ENCODE assay signal across 8 cellular contexts in the genomic region with DNA sequence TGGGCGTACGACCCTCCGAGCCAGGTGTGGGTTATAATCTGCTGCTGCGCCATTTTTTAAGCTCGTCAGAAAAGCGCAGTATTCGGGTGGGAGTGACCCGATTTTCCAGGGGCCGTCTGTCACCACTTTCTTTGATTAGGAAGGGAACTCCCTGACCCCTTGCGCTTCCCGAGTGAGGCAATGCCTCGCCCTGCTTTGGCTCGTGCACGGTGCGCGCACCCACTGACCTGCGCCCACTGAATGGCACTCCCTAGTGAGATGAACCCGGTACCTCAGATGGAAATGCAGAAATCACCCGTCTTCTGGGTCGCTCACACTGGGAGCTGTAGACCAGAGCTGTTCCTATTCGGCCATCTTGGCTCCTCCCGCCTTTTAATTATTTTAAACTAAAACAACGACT.
DNase-seq lines count a peak whose midpoint lies in the region; ATAC-seq and TF ChIP-seq lines count a peak whose summit lies in the region.
"Not testable (repeated sequence)": the region's sequence is repeated elsewhere in the genome, so short reads cannot be mapped to it uniquely, and the experiment has no call there.

No MANE protein-coding gene starts in this region.

- not testable (repeated sequence) for TF ChIP-seq CTCF in astrocyte of the spinal cord (IDR thresholded peaks at IDR 0.05; ENCODE audit: low read depth, low read length); endothelial cell (IDR thresholded peaks at IDR 0.05; ENCODE audit: unreplicated experiment)

- in situ Hi-C loops in astrocyte of the spinal cord (cut with HindIII; ENCODE audit: low sequenced_read_pairs) = not testable (repeated sequence)

- H3K27ac Mint-ChIP-seq in CD4-positive, alpha-beta memory T cell = peak overlapping the region in 5 of 7 donors; percentile 24 to 85 (median 64)
- H3K27ac Mint-ChIP-seq in activated CD4-positive, alpha-beta T cell treated with anti-CD3 and anti-CD28 coated beads, Interleukin-2, amount 10 ng/mL, durations not matched to agents 24 days and 14 days; endothelial cell (ENCODE audit: unreplicated experiment): not testable (repeated sequence)
- H3K27ac Mint-ChIP-seq in naive thymus-derived CD8-positive, alpha-beta T cell = peak overlapping the region in 9 of 10 donors; percentile 13 to 91 (median 63)
- peak overlapping the region; percentile 26 for H3K27ac Mint-ChIP-seq in stimulated activated effector memory CD8-positive, alpha-beta T cell treated with anti-CD3 and anti-CD28 coated beads, Interleukin-12 subunit alpha, Interleukin-12 subunit beta, amount 100 ng/mL, for 72 hours

- H3K9me3 ChIP-seq in CD4-positive, alpha-beta memory T cell (ENCODE audit: control insufficient read depth in 1 of 2, low read length in 2 of 2); iPS-18c (ENCODE audit: control insufficient read depth, insufficient read depth, low read length): not testable (repeated sequence)

- not testable (repeated sequence) for H3K4me3 ChIP-seq in CD4-positive, alpha-beta memory T cell (ENCODE audit: low read length in 2 of 2)
- H3K4me3 ChIP-seq in astrocyte of the spinal cord (ENCODE audit: low read depth, low read length) (peak overlapping the region; percentile 27), iPS-18c (ENCODE audit: insufficient read depth, low read depth, low read length) (peak overlapping the region; percentile 57)

- ATAC-seq in naive thymus-derived CD8-positive, alpha-beta T cell; stimulated activated effector memory CD8-positive, alpha-beta T cell treated with anti-CD3 and anti-CD28 coated beads, Interleukin-12 subunit alpha, Interleukin-12 subunit beta, amount 100 ng/mL, for 72 hours: not testable (repeated sequence)

- CTCF ChIA-PET in CD4-positive, alpha-beta memory T cell (lab: Charles Lee; ENCODE audit: partially characterized antibody) = interaction anchor here (1.4 kb wide), 1 partner anchor 21 kb away, joined by 3 read pairs; no protein-coding TSS in a partner anchor

- H3K27ac ChIP-seq in CD4-positive, alpha-beta memory T cell (ENCODE audit: low read depth, low read length) = not testable (repeated sequence)

- H3K4me1 ChIP-seq in CD4-positive, alpha-beta memory T cell (ENCODE audit: insufficient read depth, low read length) = not testable (repeated sequence)

- intact Hi-C loops in CD4-positive, alpha-beta memory T cell (cut with micrococcal nuclease); activated CD4-positive, alpha-beta T cell treated with anti-CD3 and anti-CD28 coated beads, Interleukin-2, amount 10 ng/mL, durations not matched to agents 24 days and 14 days (cut with micrococcal nuclease): not testable (repeated sequence)

- H3K4me1 Mint-ChIP-seq in CD4-positive, alpha-beta memory T cell = peaks cover 18 to 31% (median 27%) of the 10 kb centered on the region in 4 donors
- H3K4me1 Mint-ChIP-seq in activated CD4-positive, alpha-beta T cell treated with anti-CD3 and anti-CD28 coated beads, Interleukin-2, amount 10 ng/mL, durations not matched to agents 24 days and 14 days; endothelial cell (ENCODE audit: unreplicated experiment): not testable (repeated sequence)
- peaks cover 25 to 52% (median 37%) of the 10 kb centered on the region in 4 donors for H3K4me1 Mint-ChIP-seq in naive thymus-derived CD8-positive, alpha-beta T cell
- H3K4me1 Mint-ChIP-seq in stimulated activated effector memory CD8-positive, alpha-beta T cell treated with anti-CD3 and anti-CD28 coated beads, Interleukin-12 subunit alpha, Interleukin-12 subunit beta, amount 100 ng/mL, for 72 hours = peaks cover 30% of the 10 kb centered on the region

- POLR2A ChIA-PET in CD4-positive, alpha-beta memory T cell (lab: Charles Lee; ENCODE audit: partially characterized antibody) = not testable (repeated sequence)
- POLR2A ChIA-PET in naive thymus-derived CD8-positive, alpha-beta T cell (lab: Charles Lee) = interaction anchor here (1.3 kb wide), 1 partner anchor 13 kb away, joined by 3 read pairs; no protein-coding TSS in a partner anchor

- DNase-seq in CD4-positive, alpha-beta memory T cell = peak in 3 of 5 donors; percentile 8 to 10 (median 9)
- DNase-seq in LoVo (ENCODE audit: low spot score) = peak; percentile 8
- not testable (repeated sequence) for DNase-seq in activated CD4-positive, alpha-beta T cell treated with anti-CD3 and anti-CD28 coated beads, Interleukin-2, amount 10 ng/mL, durations not matched to agents 24 days and 14 days; astrocyte of the spinal cord (ENCODE audit: low read depth, low spot score); endothelial cell (ENCODE audit: low spot score); stimulated activated effector memory CD8-positive, alpha-beta T cell treated with anti-CD3 and anti-CD28 coated beads, Interleukin-12 subunit alpha, Interleukin-12 subunit beta, amount 100 ng/mL, for 72 hours (ENCODE audit: low spot score in 2 of 2)
- peak in 4 of 10 donors; percentile 11 to 30 (median 20) for DNase-seq in naive thymus-derived CD8-positive, alpha-beta T cell

- H3K36me3 ChIP-seq in CD4-positive, alpha-beta memory T cell (ENCODE audit: insufficient read depth, low read length) = not testable (repeated sequence)

- not testable (repeated sequence) for H3K36me3 Mint-ChIP-seq in CD4-positive, alpha-beta memory T cell; activated CD4-positive, alpha-beta T cell treated with anti-CD3 and anti-CD28 coated beads, Interleukin-2, amount 10 ng/mL, durations not matched to agents 24 days and 14 days (ENCODE audit: low read depth); endothelial cell (ENCODE audit: low read depth, unreplicated experiment); naive thymus-derived CD8-positive, alpha-beta T cell; stimulated activated effector memory CD8-positive, alpha-beta T cell treated with anti-CD3 and anti-CD28 coated beads, Interleukin-12 subunit alpha, Interleukin-12 subunit beta, amount 100 ng/mL, for 72 hours

- not testable (repeated sequence) for H3K9me3 Mint-ChIP-seq in CD4-positive, alpha-beta memory T cell; activated CD4-positive, alpha-beta T cell treated with anti-CD3 and anti-CD28 coated beads, Interleukin-2, amount 10 ng/mL, durations not matched to agents 24 days and 14 days; endothelial cell (ENCODE audit: unreplicated experiment); naive thymus-derived CD8-positive, alpha-beta T cell; stimulated activated effector memory CD8-positive, alpha-beta T cell treated with anti-CD3 and anti-CD28 coated beads, Interleukin-12 subunit alpha, Interleukin-12 subunit beta, amount 100 ng/mL, for 72 hours

- H3K4me3 Mint-ChIP-seq in CD4-positive, alpha-beta memory T cell = peak overlapping the region; percentile 80 to 88 (median 83)
- H3K4me3 Mint-ChIP-seq in activated CD4-positive, alpha-beta T cell treated with anti-CD3 and anti-CD28 coated beads, Interleukin-2, amount 10 ng/mL, durations not matched to agents 24 days and 14 days = peak overlapping the region; percentile 51
- H3K4me3 Mint-ChIP-seq in endothelial cell (ENCODE audit: unreplicated experiment) = peak overlapping the region; percentile 79
- H3K4me3 Mint-ChIP-seq in naive thymus-derived CD8-positive, alpha-beta T cell = peak overlapping the region; percentile 64 to 90 (median 75)
- peak overlapping the region; percentile 59 for H3K4me3 Mint-ChIP-seq in stimulated activated effector memory CD8-positive, alpha-beta T cell treated with anti-CD3 and anti-CD28 coated beads, Interleukin-12 subunit alpha, Interleukin-12 subunit beta, amount 100 ng/mL, for 72 hours

- not testable (repeated sequence) for H3K27me3 ChIP-seq in CD4-positive, alpha-beta memory T cell (ENCODE audit: insufficient read depth, low read length)

- H3K27me3 Mint-ChIP-seq in CD4-positive, alpha-beta memory T cell; activated CD4-positive, alpha-beta T cell treated with anti-CD3 and anti-CD28 coated beads, Interleukin-2, amount 10 ng/mL, durations not matched to agents 24 days and 14 days; endothelial cell (ENCODE audit: unreplicated experiment); naive thymus-derived CD8-positive, alpha-beta T cell: not testable (repeated sequence)
